8 cellular contexts compared by ENCODE assay signal in the genomic region with DNA sequence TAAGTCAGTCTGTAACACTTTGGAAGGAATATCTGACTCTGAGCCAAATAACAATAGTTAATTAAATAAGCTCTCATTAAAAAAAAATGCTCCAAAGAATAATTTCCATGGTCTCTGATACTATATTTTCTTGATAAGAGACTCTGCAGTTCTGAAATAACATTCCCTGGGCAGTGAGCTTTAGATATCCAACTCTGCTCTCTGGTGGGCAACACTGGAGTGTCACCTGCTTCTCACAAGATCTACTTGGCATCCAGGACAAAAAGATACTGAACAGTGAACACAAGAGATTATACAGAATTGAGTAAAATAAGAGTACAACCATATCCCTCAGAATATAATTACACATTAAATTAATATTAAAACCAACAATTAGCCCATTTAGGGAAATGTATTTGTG. TPM values are rescaled to one million over a fixed set of nuclear protein-coding genes. Genes with fewer than 3 reads are reported as not detected.
A peak's percentile ranks its signal among the peaks of the same experiment; 100 is the strongest.
DNase-seq lines count a peak whose midpoint lies in the region; ATAC-seq and TF ChIP-seq lines count a peak whose summit lies in the region.

No MANE protein-coding gene starts in this region.

- DNase-seq in cardiac muscle cell (ENCODE audit: low read depth in 1 of 2, low spot score in 1 of 2) (peak; percentile 62 to 79), Right ventricle myocardium inferior (ENCODE audit: missing footprints) (no peak), RKO (ENCODE audit: low spot score) (peak; percentile 57), testis (peak; percentile 76), OCI-M2 (lab: John Stamatoyannopoulos, UW; ENCODE audit: unreplicated experiment) (no peak)

- TF ChIP-seq EP300 in gastroesophageal sphincter (IDR thresholded peaks at IDR 0.05), result no peak

- intact Hi-C loops in Right ventricle myocardium inferior (cut with DNase I), result loop anchor here (2.0 to 5.0 kb wide), 2 partner anchors 151 to 173 kb away; no protein-coding TSS in a partner anchor
- intact Hi-C loops in testis (cut with DNase I; ENCODE audit: low total_unique reads), result loop anchor here (10.0 kb wide), 1 partner anchor 153 kb away; no protein-coding TSS in a partner anchor

- H3K4me3 ChIP-seq in cardiac muscle cell (no peak overlapping the region), gastroesophageal sphincter (no peak overlapping the region), testis (no peak overlapping the region)

- H3K9me3 ChIP-seq in cardiac muscle cell (ENCODE audit: low read depth), result no peaks in the 10 kb centered on the region
- no peaks in the 10 kb centered on the region for H3K9me3 ChIP-seq in gastroesophageal sphincter
- H3K9me3 ChIP-seq in testis, result no peaks in the 10 kb centered on the region

- no peak for TF ChIP-seq POLR2A in gastroesophageal sphincter (IDR thresholded peaks at IDR 0.05)
- TF ChIP-seq POLR2A in testis (IDR thresholded peaks at IDR 0.05), result no peak

- H3K27ac ChIP-seq in cardiac muscle cell (no peak overlapping the region), gastroesophageal sphincter (no peak overlapping the region), testis (no peak overlapping the region)

- H3K27me3 ChIP-seq in cardiac muscle cell, result no peaks in the 10 kb centered on the region
- no peaks in the 10 kb centered on the region for H3K27me3 ChIP-seq in gastroesophageal sphincter
- H3K27me3 ChIP-seq in testis, result no peaks in the 10 kb centered on the region

- H3K4me1 ChIP-seq in cardiac muscle cell (ENCODE audit: low read depth) (no peaks in the 10 kb centered on the region), gastroesophageal sphincter (no peaks in the 10 kb centered on the region), testis (no peaks in the 10 kb centered on the region)

- TF ChIP-seq CTCF in cardiac muscle cell (IDR thresholded peaks at IDR 0.05; ENCODE audit: low read depth, low read length) (peak; percentile 65), gastroesophageal sphincter (IDR thresholded peaks at IDR 0.05) (peak in 3 of 4 experiments; percentile 13 to 32 (median 19)), testis (IDR thresholded peaks at IDR 0.05) (peak; percentile 28 to 47 (median 39))

- H3K36me3 ChIP-seq in cardiac muscle cell (peaks cover 21% of the 10 kb centered on the region), gastroesophageal sphincter (peaks cover 0 to 99% of the 10 kb centered on the region in 2 donors), testis (ENCODE audit: low read depth, missing control alignments) (no peaks in the 10 kb centered on the region)

- ATAC-seq in Right ventricle myocardium inferior (no peak), gastroesophageal sphincter (no peak), HG03097 (IDR thresholded peaks at IDR 0.05; ENCODE audit: low FRiP score, unreplicated experiment) (no peak), GM21619 (IDR thresholded peaks at IDR 0.05; ENCODE audit: unreplicated experiment) (no peak)

RNA-seq across cellular contexts. Expression of gene BLMH, which starts 13.7 kb away (rescaled TPM):
- total RNA-seq in cardiac muscle cell, result 44.3 and 47.3 TPM in 2 replicates
- polyA plus RNA-seq in cardiac muscle cell, result 39.7 and 51.4 TPM in 2 replicates
- total RNA-seq in Right ventricle myocardium inferior, result 13.8 TPM
- 10 to 100 TPM; 17.8 to 29.3 (median 20.7) TPM for total RNA-seq in gastroesophageal sphincter
- 10 to 100 TPM; 46.9 to 54.9 TPM for total RNA-seq in testis
- polyA plus RNA-seq in testis (ENCODE audit: insufficient read depth, low read depth, low replicate concordance), result 36.4 TPM

RNA-seq across cellular contexts. Expression of gene SLC6A4, which starts 42.5 kb away (rescaled TPM):
- total RNA-seq in cardiac muscle cell (0.36 and 0.85 TPM in 2 replicates), Right ventricle myocardium inferior (0.22 TPM), gastroesophageal sphincter (under 1 TPM; under 0.01 to 0.22 (median 0.09) TPM), testis (1 to 10 TPM; 1.7 to 2.4 TPM)
- polyA plus RNA-seq in cardiac muscle cell (0.37 TPM in 1 of 2 replicates, not detected in the other), testis (ENCODE audit: insufficient read depth, low read depth, low replicate concordance) (1.7 TPM)

RNA-seq across cellular contexts. Expression of gene TMIGD1, which starts 55.8 kb away (rescaled TPM):
- total RNA-seq in cardiac muscle cell (not detected in 2 replicates), Right ventricle myocardium inferior (not detected), gastroesophageal sphincter (not detected), testis (not detected)
- polyA plus RNA-seq in cardiac muscle cell (not detected in 2 replicates), testis (ENCODE audit: insufficient read depth, low read depth, low replicate concordance) (not detected)

Comparison
In these comparisons a context has a peak if more than half of its experiments do, and no peak if none do; other contexts are left out.
1. DNase-seq: peak in cardiac muscle cell (2 of 2), RKO (single experiment) and testis (single experiment); none in Right ventricle myocardium inferior (single experiment) and OCI-M2 (single experiment).
2. Peak in every context shown above with its lines, with median percentiles within 50 percentile points of each other: CTCF ChIP-seq.